ENCODE assay signal across 10 cellular contexts in the genomic region with DNA sequence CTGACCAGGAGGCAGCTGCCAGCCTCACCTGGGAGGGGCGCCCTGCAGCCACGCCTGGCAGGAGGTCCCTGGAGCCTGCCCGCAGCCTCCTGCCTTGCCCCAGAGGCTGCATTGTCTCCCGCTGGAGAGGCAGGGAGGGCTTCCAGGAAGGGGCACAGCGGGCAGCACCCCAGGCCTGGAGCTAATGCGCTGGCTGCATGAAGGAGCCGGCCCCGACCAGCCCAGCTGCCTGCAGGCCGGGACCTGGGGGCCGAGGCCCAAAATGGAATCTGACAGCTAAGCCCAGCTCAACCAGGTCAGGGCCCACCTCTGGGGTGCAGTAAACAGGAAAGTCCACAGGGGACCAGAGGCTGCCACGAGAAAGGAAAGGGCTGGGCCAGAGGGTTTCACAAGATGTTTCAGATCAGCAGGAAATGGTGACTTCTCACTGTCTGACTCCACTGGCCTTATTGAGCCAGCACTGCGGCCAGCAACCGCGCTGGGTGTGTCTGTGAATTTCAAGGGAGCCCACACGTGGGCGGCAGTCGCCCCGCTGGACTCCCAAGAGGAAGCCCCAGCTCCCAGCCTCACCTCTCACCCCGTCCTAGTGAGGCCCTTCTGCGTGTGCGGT. TPM values are rescaled to one million over a fixed set of nuclear protein-coding genes. Genes with fewer than 3 reads are reported as not detected.
DNase-seq lines count a peak whose midpoint lies in the region; ATAC-seq and TF ChIP-seq lines count a peak whose summit lies in the region.
"Had no signal": no experiment of that assay in that cellular context is flagged by ENCODE, and none has a peak within 500 bp of the region (broad histone marks: within the 10 kb centered on the region; RNA-seq: fewer than 3 reads in every experiment).

No MANE protein-coding gene starts in this region.

- H3K9me3 ChIP-seq in right lobe of liver, result no peaks in the 10 kb centered on the region
- H3K9me3 ChIP-seq in upper lobe of right lung, result no peaks in the 10 kb centered on the region

- ATAC-seq in right lobe of liver (peak; percentile 50 to 74 (median 65)), upper lobe of right lung (peak; percentile 81)
- ATAC-seq: CD8-positive, alpha-beta T cell had no signal

- TF ChIP-seq POLR2A in right lobe of liver (IDR thresholded peaks at IDR 0.05), result no peak

- H3K36me3 ChIP-seq in H7 (replicated peaks; ENCODE audit: control insufficient read depth, insufficient read depth, low read length), result no peaks in the 10 kb centered on the region
- H3K36me3 ChIP-seq in right lobe of liver, result no peaks in the 10 kb centered on the region
- no peaks in the 10 kb centered on the region for H3K36me3 ChIP-seq in upper lobe of right lung

- H3K4me1 ChIP-seq in right lobe of liver (peaks cover 0 to 33% (median 4%) of the 10 kb centered on the region in 4 donors), upper lobe of right lung (peaks cover 62% of the 10 kb centered on the region)

- H3K27ac ChIP-seq in right lobe of liver, result peak overlapping the region; percentile 26 to 77 (median 55)
- peak overlapping the region; percentile 74 for H3K27ac ChIP-seq in upper lobe of right lung

- DNase-seq in AG08396 (ENCODE audit: low spot score) (peak; percentile 76), H7 (peak; percentile 80), amniotic epithelial cell (ENCODE audit: low read depth) (peak; percentile 88), right lobe of liver (peak in 2 of 3 donors; percentile 75 to 85), upper lobe of right lung (peak; percentile 92), HT-29 (ENCODE audit: low spot score) (no peak), glutamatergic neuron (no peak), SK-N-DZ (ENCODE audit: low spot score) (no peak)
- DNase-seq: activated B cell treated with CpG ODN at 0.5 μM for 24 hours had no signal

- TF ChIP-seq CTCF in right lobe of liver (IDR thresholded peaks at IDR 0.05) (peak; percentile 6 to 38 (median 12)), upper lobe of right lung (IDR thresholded peaks at IDR 0.05) (peak; percentile 45), glutamatergic neuron (IDR thresholded peaks at IDR 0.05; ENCODE audit: partially characterized antibody, unreplicated experiment) (no peak)

- peaks cover 7% of the 10 kb centered on the region for H3K36me3 Mint-ChIP-seq in glutamatergic neuron (ENCODE audit: unreplicated experiment)
- H3K36me3 Mint-ChIP-seq: CD8-positive, alpha-beta T cell had no signal

- H3K4me3 ChIP-seq in H7 (ENCODE audit: insufficient read depth, low read depth, low read length) (no peak overlapping the region), right lobe of liver (no peak overlapping the region), upper lobe of right lung (no peak overlapping the region)

- peaks cover 3% of the 10 kb centered on the region for H3K9me3 Mint-ChIP-seq in glutamatergic neuron (ENCODE audit: unreplicated experiment)
- H3K9me3 Mint-ChIP-seq: activated B cell treated with CpG ODN at 0.5 μM for 24 hours; CD8-positive, alpha-beta T cell had no signal

- intact Hi-C loops in right lobe of liver (cut with DNase I), result no loop called here
- intact Hi-C loops in upper lobe of right lung (cut with DNase I), result no loop called here

- no peak overlapping the region for H3K4me3 Mint-ChIP-seq in glutamatergic neuron (ENCODE audit: unreplicated experiment)
- H3K4me3 Mint-ChIP-seq: activated B cell treated with CpG ODN at 0.5 μM for 24 hours; CD8-positive, alpha-beta T cell had no signal

- WGBS in right lobe of liver (ENCODE audit: insufficient coverage, low coverage, low lambda C conversion rate, missing lambda C conversion rate), result 38% methylated on average over 5 of the region's 21 CpGs

- peaks cover 7% of the 10 kb centered on the region for H3K4me1 Mint-ChIP-seq in glutamatergic neuron (ENCODE audit: low read depth, unreplicated experiment)
- H3K4me1 Mint-ChIP-seq: activated B cell treated with CpG ODN at 0.5 μM for 24 hours had no signal

- peaks cover 2% of the 10 kb centered on the region for H3K27me3 Mint-ChIP-seq in glutamatergic neuron (ENCODE audit: unreplicated experiment)
- H3K27me3 Mint-ChIP-seq: activated B cell treated with CpG ODN at 0.5 μM for 24 hours had no signal

- H3K27me3 ChIP-seq in H7 (ENCODE audit: control insufficient read depth, insufficient read depth, low read length) (no peaks in the 10 kb centered on the region), right lobe of liver (no peaks in the 10 kb centered on the region), upper lobe of right lung (no peaks in the 10 kb centered on the region)

- no peak overlapping the region for H3K27ac Mint-ChIP-seq in glutamatergic neuron (ENCODE audit: unreplicated experiment)
- H3K27ac Mint-ChIP-seq: activated B cell treated with CpG ODN at 0.5 μM for 24 hours; CD8-positive, alpha-beta T cell had no signal

RNA-seq across cellular contexts. Expression of a gene that starts 18.6 kb away (rescaled TPM):
- 32.2 and 33.3 TPM in 2 replicates for total RNA-seq in H7 (2014; rRNA removed; shearing (Covaris generic))
- 10 to 100 TPM; 17.4 to 26.2 (median 19.3) TPM for total RNA-seq in right lobe of liver
- total RNA-seq in upper lobe of right lung, result 114 TPM
- 39.8 and 57.7 TPM in 2 replicates for total RNA-seq in HT-29 (2014; rRNA removed; shearing (Covaris generic))
- 64.2 TPM for total RNA-seq in glutamatergic neuron (ENCODE audit: unreplicated experiment)
- polyA plus RNA-seq in SK-N-DZ (2014; cell fraction: cytosol; rRNA removed), result 0.20 and 0.44 TPM in 2 replicates
- polyA plus RNA-seq in SK-N-DZ (2014; cell fraction: nucleus; rRNA removed), result 0.85 and 12.6 TPM in 2 replicates

Comparison
In these comparisons a context has a peak if more than half of its experiments do, and no peak if none do; other contexts are left out.
1. DNase-seq: peak in AG08396 (single experiment), H7 (single experiment), amniotic epithelial cell (single experiment), right lobe of liver (2 of 3) and upper lobe of right lung (single experiment); none in HT-29 (single experiment), glutamatergic neuron (single experiment) and SK-N-DZ (single experiment).